Comparison of ENCODE assay signal across 27 cellular contexts in genomic region chr16:28836761-28837064, GRCh38. TPM values are rescaled to one million over a fixed set of nuclear protein-coding genes. Genes with fewer than 3 reads are reported as not detected.
DNase-seq lines count a peak whose midpoint lies in the region; ATAC-seq, FAIRE-seq and TF ChIP-seq lines count a peak whose summit lies in the region.
"Had no signal": no experiment of that assay in that cellular context is flagged by ENCODE, and none has a peak within 500 bp of the region (broad histone marks: within the 10 kb centered on the region; RNA-seq: fewer than 3 reads in every experiment).

No MANE protein-coding gene starts in this region.

- ATAC-seq in GM12878 (no peak), HG02938 (IDR thresholded peaks at IDR 0.05; ENCODE audit: unreplicated experiment) (no peak), omental fat pad (ENCODE audit: low FRiP score) (no peak)
- no peak for ATAC-seq in stimulated activated effector memory CD8-positive, alpha-beta T cell treated with anti-CD3 and anti-CD28 coated beads, Interleukin-12 subunit alpha, Interleukin-12 subunit beta, amount 100 ng/mL, for 72 hours
- ATAC-seq: CD8-positive, alpha-beta T cell had no signal

- intact Hi-C loops in activated naive CD4-positive, alpha-beta T cell treated with anti-CD3 and anti-CD28 coated beads for 36 hours (cut with micrococcal nuclease): no loop called here
- intact Hi-C loops in OCI-LY7 (cut with micrococcal nuclease; ENCODE audit: unreplicated experiment) (no loop called here), GM12878 (cut with micrococcal nuclease; ENCODE audit: unreplicated experiment) (no loop called here)

- H3K9me3 Mint-ChIP-seq in activated naive CD4-positive, alpha-beta T cell treated with anti-CD3 and anti-CD28 coated beads for 36 hours: no peaks in the 10 kb centered on the region
- no peaks in the 10 kb centered on the region for H3K9me3 Mint-ChIP-seq in stimulated activated effector memory CD8-positive, alpha-beta T cell treated with anti-CD3 and anti-CD28 coated beads, Interleukin-12 subunit alpha, Interleukin-12 subunit beta, amount 100 ng/mL, for 72 hours
- H3K9me3 Mint-ChIP-seq: CD8-positive, alpha-beta T cell had no signal

- H2AFZ ChIP-seq in OCI-LY7 (ENCODE audit: low read length) (no peak overlapping the region), GM12878 (ENCODE audit: control insufficient read depth, low read depth, low read length) (no peak overlapping the region)

- POLR2A ChIA-PET in OCI-LY7 (lab: Charles Lee): no interaction called here
- POLR2A ChIA-PET in GM12878 (lab: Charles Lee): no interaction called here

- peaks cover 91% of the 10 kb centered on the region for H3K36me3 ChIP-seq in OCI-LY7 (ENCODE audit: insufficient read depth, low read length)
- peaks cover 40 to 45% of the 10 kb centered on the region in 2 experiments for H3K36me3 ChIP-seq in GM12878 (ENCODE audit: control insufficient read depth in 2 of 2, insufficient read depth in 2 of 2, low read length in 1 of 2)

- no peak overlapping the region for H3K4me3 Mint-ChIP-seq in activated naive CD4-positive, alpha-beta T cell treated with anti-CD3 and anti-CD28 coated beads for 36 hours
- H3K4me3 Mint-ChIP-seq in stimulated activated effector memory CD8-positive, alpha-beta T cell treated with anti-CD3 and anti-CD28 coated beads, Interleukin-12 subunit alpha, Interleukin-12 subunit beta, amount 100 ng/mL, for 72 hours: no peak overlapping the region
- H3K4me3 Mint-ChIP-seq: CD8-positive, alpha-beta T cell had no signal

- peaks cover 20% of the 10 kb centered on the region for H3K4me1 Mint-ChIP-seq in activated naive CD4-positive, alpha-beta T cell treated with anti-CD3 and anti-CD28 coated beads for 36 hours (ENCODE audit: low read depth)
- H3K4me1 Mint-ChIP-seq in stimulated activated effector memory CD8-positive, alpha-beta T cell treated with anti-CD3 and anti-CD28 coated beads, Interleukin-12 subunit alpha, Interleukin-12 subunit beta, amount 100 ng/mL, for 72 hours: peaks cover 41% of the 10 kb centered on the region

- 77% methylated on average over 6 of the region's 8 CpGs for WGBS in GM12878 (ENCODE audit: insufficient coverage, insufficient replicate concordance, low lambda C conversion rate, missing lambda C conversion rate)

- SMC1A ChIA-PET in GM12878 (lab: Charles Lee; ENCODE audit: uncharacterized antibody, unreplicated experiment): no interaction called here

- H4K20me1 ChIP-seq in OCI-LY7 (ENCODE audit: insufficient read depth, low read length): no peaks in the 10 kb centered on the region
- no peaks in the 10 kb centered on the region for H4K20me1 ChIP-seq in GM12878 (ENCODE audit: control insufficient read depth, insufficient read depth)

- no peaks in the 10 kb centered on the region for H3K27me3 Mint-ChIP-seq in activated naive CD4-positive, alpha-beta T cell treated with anti-CD3 and anti-CD28 coated beads for 36 hours (ENCODE audit: low read depth)

- no peak for DNase-seq in activated naive CD4-positive, alpha-beta T cell treated with anti-CD3 and anti-CD28 coated beads for 36 hours
- DNase-seq in activated naive CD4-positive, alpha-beta T cell (lab: John Stamatoyannopoulos, UW): no peak
- DNase-seq in OCI-LY7 (ENCODE audit: low spot score) (no peak), GM12878 (ENCODE audit: low read depth, low spot score) (no peak), SK-N-DZ (ENCODE audit: low spot score) (no peak), omental fat pad (ENCODE audit: low spot score) (no peak)
- DNase-seq in stimulated activated effector memory CD8-positive, alpha-beta T cell treated with anti-CD3 and anti-CD28 coated beads, Interleukin-12 subunit alpha, Interleukin-12 subunit beta, amount 100 ng/mL, for 72 hours (ENCODE audit: low spot score in 2 of 2): no peak
- DNase-seq: 8988T; AML-193; C1 segment of cervical spinal cord; CD8-positive, alpha-beta T cell; MV-4-11; NCI-H1105 treated with DMSO at 0.1 percent for 48 hours; NCI-H1694; NCI-H2081; NCI-H2171 treated with DMSO at 0.1 percent for 48 hours; NCI-H524 treated with DMSO at 0.1 percent for 48 hours; OCI-M1; SHP77; SW 1271 had no signal

- BruUV-seq in OCI-LY7 (replicated peaks; lab: Mats Ljungman, UMichigan) (TSS peak; percentile 67), GM12878 (replicated peaks; lab: Mats Ljungman, UMichigan) (no TSS peak)

- TF ChIP-seq CTCF in OCI-LY7 (conservative IDR thresholded peaks at IDR 0.05; ENCODE audit: low read length) (no peak), GM12878 (IDR thresholded peaks at IDR 0.05 in 2 of 3, conservative IDR thresholded peaks at IDR 0.05 in 1 of 3; ENCODE audit: control insufficient read depth in 2 of 3, extremely low read depth in 1 of 3, insufficient read depth in 1 of 3, low read depth in 3 of 3, low read length in 3 of 3) (no peak), omental fat pad (IDR thresholded peaks at IDR 0.05) (no peak)

- H3K9me2 ChIP-seq in OCI-LY7 (ENCODE audit: insufficient read depth, low read length): no peaks in the 10 kb centered on the region

- in situ Hi-C loops in GM12878 (cut with MboI): no loop called here

- FAIRE-seq in GM12878 (lab: Jason Lieb, UNC): no peak
- FAIRE-seq: G401.6, GM19239, HTR-8/SVneo had no signal

- H3K27me3 ChIP-seq in GM12878 (replicated peaks in 1 of 2; ENCODE audit: control insufficient read depth in 2 of 2, insufficient read depth in 2 of 2, low read length in 1 of 2): no peaks in the 10 kb centered on the region

- CTCF ChIA-PET in activated naive CD4-positive, alpha-beta T cell treated with anti-CD3 and anti-CD28 coated beads for 36 hours (lab: Charles Lee): no interaction called here
- CTCF ChIA-PET in OCI-LY7 (lab: Charles Lee; ENCODE audit: unreplicated experiment) (no interaction called here), GM12878 (lab: Yijun Ruan, JAX) (interaction anchor here (1.1 to 1.5 kb wide), 3 partner anchors 9 to 108 kb away, joined by 4 to 5 read pairs (median 5); partner anchors contain the start of gene TUFM)

- peak overlapping the region; percentile 51 for H3K27ac Mint-ChIP-seq in activated naive CD4-positive, alpha-beta T cell treated with anti-CD3 and anti-CD28 coated beads for 36 hours
- peak overlapping the region; percentile 76 for H3K27ac Mint-ChIP-seq in stimulated activated effector memory CD8-positive, alpha-beta T cell treated with anti-CD3 and anti-CD28 coated beads, Interleukin-12 subunit alpha, Interleukin-12 subunit beta, amount 100 ng/mL, for 72 hours
- H3K27ac Mint-ChIP-seq: CD8-positive, alpha-beta T cell had no signal

- H3K27ac ChIP-seq in OCI-LY7 (ENCODE audit: low read depth, low read length, poor library complexity, severe bottlenecking): no peak overlapping the region
- H3K27ac ChIP-seq in GM12878 (ENCODE audit: control insufficient read depth, insufficient read depth): no peak overlapping the region
- H3K27ac ChIP-seq: SK-N-MC had no signal

- TF ChIP-seq RAD21 in GM12878 (IDR thresholded peaks at IDR 0.05; ENCODE audit: insufficient read depth, low read depth, low read length): no peak

- no peak for TF ChIP-seq EP300 in GM12878 (IDR thresholded peaks at IDR 0.05; ENCODE audit: borderline replicate concordance in 1 of 2, control insufficient read depth in 1 of 2, low read depth in 2 of 2, low read length in 2 of 2)

- H3K79me2 ChIP-seq in OCI-LY7 (ENCODE audit: insufficient read depth, low read depth, low read length): no peaks in the 10 kb centered on the region
- H3K79me2 ChIP-seq in GM12878 (ENCODE audit: control insufficient read depth, insufficient read depth, low read length): no peaks in the 10 kb centered on the region

- H3K36me3 Mint-ChIP-seq in activated naive CD4-positive, alpha-beta T cell treated with anti-CD3 and anti-CD28 coated beads for 36 hours (ENCODE audit: low read depth): peaks cover 56% of the 10 kb centered on the region
- H3K36me3 Mint-ChIP-seq in stimulated activated effector memory CD8-positive, alpha-beta T cell treated with anti-CD3 and anti-CD28 coated beads, Interleukin-12 subunit alpha, Interleukin-12 subunit beta, amount 100 ng/mL, for 72 hours: peaks cover 100% of the 10 kb centered on the region

- H3K9me3 ChIP-seq in OCI-LY7 (ENCODE audit: low read length) (no peaks in the 10 kb centered on the region), GM12878 (replicated peaks; ENCODE audit: control insufficient read depth, insufficient read depth, low read length) (no peaks in the 10 kb centered on the region)

- no peak for TF ChIP-seq POLR2A in GM12878 (IDR thresholded peaks at IDR 0.05; ENCODE audit: low read depth, low read length)

- H3K4me3 ChIP-seq in OCI-LY7 (ENCODE audit: low read depth, low read length, poor library complexity, severe bottlenecking) (no peak overlapping the region), GM12878 (no peak overlapping the region)
- H3K4me3 ChIP-seq: SK-N-MC had no signal

- no peak overlapping the region for H3K9ac ChIP-seq in GM12878 (ENCODE audit: control insufficient read depth, insufficient read depth, low read length)

- RAD21 ChIA-PET in GM12878 (lab: Charles Lee; ENCODE audit: unreplicated experiment): no interaction called here

- H3K4me2 ChIP-seq in OCI-LY7 (ENCODE audit: low read length) (no peak overlapping the region), GM12878 (ENCODE audit: control insufficient read depth, insufficient read depth) (no peak overlapping the region)

- H3K4me1 ChIP-seq in OCI-LY7 (ENCODE audit: insufficient read depth, low read length, poor library complexity, severe bottlenecking) (no peaks in the 10 kb centered on the region), GM12878 (ENCODE audit: control insufficient read depth, insufficient read depth, low read length) (no peaks in the 10 kb centered on the region)

RNA-seq across cellular contexts. Expression of gene TUFM, which starts 9.4 kb away (rescaled TPM):
- total RNA-seq in activated naive CD4-positive, alpha-beta T cell treated with anti-CD3 and anti-CD28 coated beads for 36 hours: 100 to 1,000 TPM; 276 to 289 TPM
- 160 and 184 TPM in 2 replicates for total RNA-seq in OCI-LY7 (2014; rRNA removed; shearing (Covaris generic))
- total RNA-seq in OCI-LY7 (2022): 176 and 211 TPM in 2 replicates
- 37.3 and 53.1 TPM in 2 replicates for total RNA-seq in GM12878 (2013; cell fraction: nucleolus; rRNA removed)
- 245 and 274 TPM in 2 replicates for total RNA-seq in GM12878 (2014; rRNA removed)
- total RNA-seq in GM12878 (2014; rRNA removed; fragmentation: Illumina TruSeq; extraction: Trizol): 145 and 161 TPM in 2 replicates
- 258 and 260 TPM in 2 replicates for total RNA-seq in GM12878 (2021)
- 101 TPM for polyA plus RNA-seq in GM12878 (2011; ENCODE audit: low read depth)
- 68.9 and 117 TPM in 2 replicates for polyA plus RNA-seq in GM12878 (2011; rRNA removed)
- polyA plus RNA-seq in GM12878 (2011; cell fraction: cytosol; rRNA removed): 134 and 152 TPM in 2 replicates
- 285 and 312 TPM in 2 replicates for polyA plus RNA-seq in GM12878 (2011; cell fraction: nucleus; rRNA removed)
- 141 and 149 TPM in 2 replicates for polyA plus RNA-seq in GM12878 (2012)
- polyA plus RNA-seq in GM12878 (2014; fragmentation: Illumina TruSeq; extraction: Trizol): 92.2 and 172 TPM in 2 replicates
- 100 to 1,000 TPM in 1 of 2 experiments, 10 to 100 TPM in 1; 23.4 to 101 TPM for polyA plus RNA-seq in GM12878 (2014; fragmentation: Nextera tagmentation; extraction: Ambion mirVana)
- 191 and 231 TPM in 2 replicates for polyA plus RNA-seq in GM12878 (2014; rRNA removed)
- polyA plus RNA-seq in GM12878 (2016; fragmentation: Nextera tagmentation; extraction: Ambion mirVana): 100 to 1,000 TPM; 336 to 354 TPM
- 44.5 and 58.9 TPM in 2 replicates for polyA minus RNA-seq in GM12878 (2011; rRNA and poly(A)+ RNA removed)
- 42.5 and 43.7 TPM in 2 replicates for polyA minus RNA-seq in GM12878 (2011; cell fraction: cytosol; rRNA and poly(A)+ RNA removed)
- 27.7 and 43.2 TPM in 2 replicates for polyA minus RNA-seq in GM12878 (2011; cell fraction: nucleus; rRNA and poly(A)+ RNA removed)
- 285 and 312 TPM in 2 replicates for polyA plus RNA-seq in SK-N-DZ (2014; cell fraction: cytosol; rRNA removed)
- polyA plus RNA-seq in SK-N-DZ (2014; cell fraction: nucleus; rRNA removed): 518 and 753 TPM in 2 replicates
- total RNA-seq in omental fat pad: 100 to 1,000 TPM in 2 of 4 donors, 10 to 100 TPM in 2; 93.2 to 133 (median 103) TPM

RNA-seq across cellular contexts. Expression of gene ATXN2L, which starts 13.9 kb away (rescaled TPM):
- total RNA-seq in activated naive CD4-positive, alpha-beta T cell treated with anti-CD3 and anti-CD28 coated beads for 36 hours: 100 to 1,000 TPM; 392 to 408 TPM
- total RNA-seq in OCI-LY7 (2014; rRNA removed; shearing (Covaris generic)): 108 and 109 TPM in 2 replicates
- total RNA-seq in OCI-LY7 (2022) (451 and 487 TPM in 2 replicates), GM12878 (2014; rRNA removed) (36.7 and 47.7 TPM in 2 replicates), GM12878 (2014; rRNA removed; fragmentation: Illumina TruSeq; extraction: Trizol) (28.8 and 31.2 TPM in 2 replicates), GM12878 (2021) (199 and 210 TPM in 2 replicates), omental fat pad (10 to 100 TPM; 34.4 to 83.3 (median 59.5) TPM)
- total RNA-seq in GM12878 (2013; cell fraction: nucleolus; rRNA removed): 161 and 186 TPM in 2 replicates
- polyA plus RNA-seq in GM12878 (2011; ENCODE audit: low read depth): 60.2 TPM
- polyA plus RNA-seq in GM12878 (2011; rRNA removed) (21.4 and 23.0 TPM in 2 replicates), GM12878 (2014; fragmentation: Illumina TruSeq; extraction: Trizol) (42.5 and 75.3 TPM in 2 replicates), GM12878 (2014; fragmentation: Nextera tagmentation; extraction: Ambion mirVana) (10 to 100 TPM in 1 of 2 experiments, 1 to 10 TPM in 1; 3.5 to 13.2 TPM), GM12878 (2014; rRNA removed) (110 and 126 TPM in 2 replicates), GM12878 (2016; fragmentation: Nextera tagmentation; extraction: Ambion mirVana) (10 to 100 TPM; 74.5 to 86.9 TPM)
- 36.0 and 37.8 TPM in 2 replicates for polyA plus RNA-seq in GM12878 (2011; cell fraction: cytosol; rRNA removed)
- 316 and 416 TPM in 2 replicates for polyA plus RNA-seq in GM12878 (2011; cell fraction: nucleus; rRNA removed)
- polyA plus RNA-seq in GM12878 (2012): 130 and 132 TPM in 2 replicates
- polyA minus RNA-seq in GM12878 (2011; rRNA and poly(A)+ RNA removed): 30.8 and 35.7 TPM in 2 replicates
- 61.2 and 63.1 TPM in 2 replicates for polyA minus RNA-seq in GM12878 (2011; cell fraction: cytosol; rRNA and poly(A)+ RNA removed)
- 52.6 and 100 TPM in 2 replicates for polyA minus RNA-seq in GM12878 (2011; cell fraction: nucleus; rRNA and poly(A)+ RNA removed)
- 46.8 and 47.0 TPM in 2 replicates for polyA plus RNA-seq in SK-N-DZ (2014; cell fraction: cytosol; rRNA removed)
- polyA plus RNA-seq in SK-N-DZ (2014; cell fraction: nucleus; rRNA removed): 124 and 220 TPM in 2 replicates

RNA-seq across cellular contexts. Expression of gene SH2B1, which starts 26.9 kb away (rescaled TPM):
- 10 to 100 TPM; 28.4 to 33.9 TPM for total RNA-seq in activated naive CD4-positive, alpha-beta T cell treated with anti-CD3 and anti-CD28 coated beads for 36 hours
- 29.8 and 59.8 TPM in 2 replicates for total RNA-seq in OCI-LY7 (2014; rRNA removed; shearing (Covaris generic))
- total RNA-seq in OCI-LY7 (2022): 76.5 and 92.9 TPM in 2 replicates
- total RNA-seq in GM12878 (2013; cell fraction: nucleolus; rRNA removed): 35.6 and 42.0 TPM in 2 replicates
- 18.4 and 18.5 TPM in 2 replicates for total RNA-seq in GM12878 (2014; rRNA removed)
- 9.8 and 10.6 TPM in 2 replicates for total RNA-seq in GM12878 (2014; rRNA removed; fragmentation: Illumina TruSeq; extraction: Trizol)
- 34.9 and 42.1 TPM in 2 replicates for total RNA-seq in GM12878 (2021)
- polyA plus RNA-seq in GM12878 (2011; ENCODE audit: low read depth): 20.4 TPM
- 6.7 and 17.8 TPM in 2 replicates for polyA plus RNA-seq in GM12878 (2011; rRNA removed)
- polyA plus RNA-seq in GM12878 (2011; cell fraction: cytosol; rRNA removed): 18.5 and 24.5 TPM in 2 replicates
- 252 and 297 TPM in 2 replicates for polyA plus RNA-seq in GM12878 (2011; cell fraction: nucleus; rRNA removed)
- polyA plus RNA-seq in GM12878 (2012): 23.9 and 37.6 TPM in 2 replicates
- polyA plus RNA-seq in GM12878 (2014; fragmentation: Illumina TruSeq; extraction: Trizol): 9.9 and 16.6 TPM in 2 replicates
- polyA plus RNA-seq in GM12878 (2014; fragmentation: Nextera tagmentation; extraction: Ambion mirVana): under 1 TPM; 0.18 to 0.46 TPM
- 34.9 and 44.3 TPM in 2 replicates for polyA plus RNA-seq in GM12878 (2014; rRNA removed)
- polyA plus RNA-seq in GM12878 (2016; fragmentation: Nextera tagmentation; extraction: Ambion mirVana): 1 to 10 TPM; 6.0 to 6.8 TPM
- 2.6 and 11.2 TPM in 2 replicates for polyA minus RNA-seq in GM12878 (2011; rRNA and poly(A)+ RNA removed)
- 6.8 and 8.7 TPM in 2 replicates for polyA minus RNA-seq in GM12878 (2011; cell fraction: cytosol; rRNA and poly(A)+ RNA removed)
- 19.3 and 28.2 TPM in 2 replicates for polyA minus RNA-seq in GM12878 (2011; cell fraction: nucleus; rRNA and poly(A)+ RNA removed)
- 33.3 and 40.4 TPM in 2 replicates for polyA plus RNA-seq in SK-N-DZ (2014; cell fraction: cytosol; rRNA removed)
- 79.8 and 99.7 TPM in 2 replicates for polyA plus RNA-seq in SK-N-DZ (2014; cell fraction: nucleus; rRNA removed)
- 10 to 100 TPM; 16.1 to 25.4 (median 18.8) TPM for total RNA-seq in omental fat pad

RNA-seq across cellular contexts. Expression of gene ATP2A1, which starts 41.6 kb away (rescaled TPM):
- 1 to 10 TPM; 4.2 to 5.3 TPM for total RNA-seq in activated naive CD4-positive, alpha-beta T cell treated with anti-CD3 and anti-CD28 coated beads for 36 hours
- total RNA-seq in OCI-LY7 (2014; rRNA removed; shearing (Covaris generic)): 1.0 and 5.0 TPM in 2 replicates
- 4.4 and 5.0 TPM in 2 replicates for total RNA-seq in OCI-LY7 (2022)
- total RNA-seq in GM12878 (2013; cell fraction: nucleolus; rRNA removed): 1.7 and 4.7 TPM in 2 replicates
- 0.28 and 0.38 TPM in 2 replicates for total RNA-seq in GM12878 (2014; rRNA removed)
- 0.28 and 1.6 TPM in 2 replicates for total RNA-seq in GM12878 (2014; rRNA removed; fragmentation: Illumina TruSeq; extraction: Trizol)
- 0.96 and 1.1 TPM in 2 replicates for total RNA-seq in GM12878 (2021)
- 0.81 TPM for polyA plus RNA-seq in GM12878 (2011; ENCODE audit: low read depth)
- polyA plus RNA-seq in GM12878 (2011; rRNA removed): 0.35 and 0.62 TPM in 2 replicates
- polyA plus RNA-seq in GM12878 (2011; cell fraction: cytosol; rRNA removed): 0.77 and 0.79 TPM in 2 replicates
- polyA plus RNA-seq in GM12878 (2011; cell fraction: nucleus; rRNA removed): 7.5 and 32.6 TPM in 2 replicates
- polyA plus RNA-seq in GM12878 (2012): 1.8 and 2.3 TPM in 2 replicates
- 0.54 and 1.8 TPM in 2 replicates for polyA plus RNA-seq in GM12878 (2014; fragmentation: Illumina TruSeq; extraction: Trizol)
- polyA plus RNA-seq in GM12878 (2014; fragmentation: Nextera tagmentation; extraction: Ambion mirVana): under 1 TPM; 0.13 to 0.37 TPM
- polyA plus RNA-seq in GM12878 (2014; rRNA removed): 0.77 and 1.3 TPM in 2 replicates
- 1 to 10 TPM; 1.5 to 1.7 TPM for polyA plus RNA-seq in GM12878 (2016; fragmentation: Nextera tagmentation; extraction: Ambion mirVana)
- polyA minus RNA-seq in GM12878 (2011; rRNA and poly(A)+ RNA removed): 0.29 and 0.88 TPM in 2 replicates
- polyA minus RNA-seq in GM12878 (2011; cell fraction: cytosol; rRNA and poly(A)+ RNA removed): 1.5 TPM in 1 of 2 replicates, not detected in the other
- polyA minus RNA-seq in GM12878 (2011; cell fraction: nucleus; rRNA and poly(A)+ RNA removed): 0.97 and 1.2 TPM in 2 replicates
- polyA plus RNA-seq in SK-N-DZ (2014; cell fraction: cytosol; rRNA removed): 0.36 and 2.9 TPM in 2 replicates
- 2.8 and 5.4 TPM in 2 replicates for polyA plus RNA-seq in SK-N-DZ (2014; cell fraction: nucleus; rRNA removed)
- total RNA-seq in omental fat pad: under 1 TPM; 0.32 to 0.44 (median 0.37) TPM
- total RNA-seq: Daoy, RPMI7951 had no signal
